In genomic region chr4:7350396-7350795, GRCh38 we compare ENCODE assay signal across 17 cellular contexts.
DNase-seq lines count a peak whose midpoint lies in the region; ATAC-seq and TF ChIP-seq lines count a peak whose summit lies in the region.
"Had no signal": no experiment of that assay in that cellular context is flagged by ENCODE, and none has a peak within 500 bp of the region (broad histone marks: within the 10 kb centered on the region; RNA-seq: fewer than 3 reads in every experiment).

No MANE protein-coding gene starts in this region.

- intact Hi-C loops in Right ventricle myocardium inferior (cut with DNase I) = no loop called here

- TF ChIP-seq CTCF in right atrium auricular region (IDR thresholded peaks at IDR 0.05) = no peak

- DNase-seq in Right ventricle myocardium inferior (ENCODE audit: missing footprints) (peak; percentile 32), right atrium auricular region (ENCODE audit: low spot score) (no peak), caudate nucleus (lab: John Stamatoyannopoulos, UW) (no peak), HuH-7 (ENCODE audit: low spot score) (no peak)
- DNase-seq: AML-193; CD4-positive, alpha-beta memory T cell; DMS53; DND-41; EL; GM23248 had no signal

- H3K36me3 ChIP-seq in right atrium auricular region = no peaks in the 10 kb centered on the region
- H3K36me3 ChIP-seq: HAP-1 had no signal

- no peaks in the 10 kb centered on the region for H3K4me1 ChIP-seq in right atrium auricular region
- H3K4me1 ChIP-seq: HAP-1 had no signal

- H3K27me3 ChIP-seq in right atrium auricular region = no peaks in the 10 kb centered on the region
- H3K27me3 ChIP-seq in layer of hippocampus (ENCODE audit: control insufficient read depth, insufficient read depth, low read length) = no peaks in the 10 kb centered on the region

- no peak overlapping the region for H3K4me3 ChIP-seq in right atrium auricular region
- H3K4me3 ChIP-seq: A549, GM12878, GM23248, HAP-1 had no signal

- peaks cover 0 to 18% of the 10 kb centered on the region in 2 donors for H3K9me3 ChIP-seq in right atrium auricular region
- H3K9me3 ChIP-seq: A549, HAP-1 had no signal

- ATAC-seq in Right ventricle myocardium inferior (no peak), GM21390 (IDR thresholded peaks at IDR 0.05; ENCODE audit: unreplicated experiment) (no peak)
- ATAC-seq: A549, GM12878 had no signal

- H3K27ac ChIP-seq in right atrium auricular region (no peak overlapping the region), caudate nucleus (ENCODE audit: low read depth, low read length) (peak overlapping the region; percentile 98), layer of hippocampus (ENCODE audit: low read depth, low read length) (peak overlapping the region; percentile 92), temporal lobe (ENCODE audit: low read depth, low read length) (peak overlapping the region; percentile 100)
- H3K27ac ChIP-seq: 22Rv1, GM23248 had no signal

Comparison
In these comparisons a context has a peak if more than half of its experiments do, and no peak if none do; other contexts are left out.
1. H3K27ac ChIP-seq: peak in caudate nucleus (single experiment), layer of hippocampus (single experiment) and temporal lobe (single experiment); none in right atrium auricular region (0 of 2).